ENCODE assay signal across 8 cellular contexts in the genomic region with DNA sequence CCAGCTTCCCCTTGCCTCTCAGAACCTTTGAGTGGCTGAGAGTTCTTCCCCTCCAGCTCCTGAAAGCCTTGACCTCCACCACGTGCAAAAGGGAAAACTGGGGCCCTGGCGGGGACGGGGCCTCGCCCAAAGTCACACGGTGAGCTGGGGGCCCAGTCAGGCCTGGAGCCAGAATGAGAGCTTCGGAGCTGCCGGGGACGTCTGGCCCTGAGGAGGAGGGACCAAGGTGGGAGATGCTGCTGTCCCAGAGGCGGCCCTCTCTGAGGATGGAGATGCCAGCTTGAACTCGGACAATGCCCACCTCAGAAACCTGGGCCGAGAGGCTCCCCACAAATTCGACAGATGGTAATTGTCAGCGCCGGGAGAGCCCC. TPM values are rescaled to one million over a fixed set of nuclear protein-coding genes. Genes with fewer than 3 reads are reported as not detected.
DNase-seq lines count a peak whose midpoint lies in the region; FAIRE-seq and TF ChIP-seq lines count a peak whose summit lies in the region.

No MANE protein-coding gene starts in this region.

- H4K91ac ChIP-seq in H1 (replicated peaks; ENCODE audit: insufficient read length, low read length): no peak overlapping the region

- H4K20me1 ChIP-seq in BLaER1 treated with 17β-estradiol and CSF1 and Interleukin-3, amounts not matched to agents 10 nM and 100 nM: no peaks in the 10 kb centered on the region
- no peaks in the 10 kb centered on the region for H4K20me1 ChIP-seq in MM.1S (ENCODE audit: insufficient read depth, low read length)
- H4K20me1 ChIP-seq in H1 (replicated peaks in 1 of 2; ENCODE audit: control insufficient read depth in 1 of 2, insufficient read depth in 2 of 2, low read length in 2 of 2): no peaks in the 10 kb centered on the region
- no peaks in the 10 kb centered on the region for H4K20me1 ChIP-seq in neural progenitor cell (ENCODE audit: low read depth)

- no peaks in the 10 kb centered on the region for H3K36me3 ChIP-seq in BLaER1 treated with 17β-estradiol and CSF1 and Interleukin-3, amounts not matched to agents 10 nM and 100 nM
- H3K36me3 ChIP-seq in MM.1S (replicated peaks; ENCODE audit: insufficient read depth, low read length): no peaks in the 10 kb centered on the region
- H3K36me3 ChIP-seq in H1 (ENCODE audit: control insufficient read depth in 2 of 4, insufficient read depth in 4 of 4, low read length in 3 of 4): no peaks in the 10 kb centered on the region
- H3K36me3 ChIP-seq in neural progenitor cell: no peaks in the 10 kb centered on the region

- no peak overlapping the region for H3K18ac ChIP-seq in H1 (ENCODE audit: extremely low read depth, low read length)

- H2AFZ ChIP-seq in MM.1S (ENCODE audit: low read length) (peak overlapping the region; percentile 100), H1 (ENCODE audit: low read length) (0 out of 2 replicates have a peak overlapping the region, but pooled peaks have one; percentile 90), neural progenitor cell (replicated peaks) (no peak overlapping the region)

- no peak overlapping the region for H3K14ac ChIP-seq in H1 (ENCODE audit: insufficient read length)

- no peak overlapping the region for H4K8ac ChIP-seq in H1 (ENCODE audit: extremely low read depth, insufficient read depth, low read length)

- H3K79me1 ChIP-seq in H1 (ENCODE audit: low read depth, low read length): no peaks in the 10 kb centered on the region

- H3K36me3 Mint-ChIP-seq in neural progenitor cell: no peaks in the 10 kb centered on the region

- peak overlapping the region; percentile 88 for H3K4me3 Mint-ChIP-seq in neural progenitor cell

- peaks cover 8% of the 10 kb centered on the region for H3K27me3 Mint-ChIP-seq in neural progenitor cell (ENCODE audit: insufficient read depth, low read depth)

- H4K5ac ChIP-seq in H1 (ENCODE audit: insufficient read length, low read depth, low read length): no peak overlapping the region

- peaks cover 7% of the 10 kb centered on the region; the same call in 1 of the 2 replicates for H3K23me2 ChIP-seq in H1 (ENCODE audit: low read depth, low read length)

- no peaks in the 10 kb centered on the region for H3K9me3 ChIP-seq in BLaER1 treated with 17β-estradiol and CSF1 and Interleukin-3, amounts not matched to agents 10 nM and 100 nM (replicated peaks in 1 of 11)
- H3K9me3 ChIP-seq in MM.1S (replicated peaks; ENCODE audit: insufficient read depth, low read length): no peaks in the 10 kb centered on the region
- no peaks in the 10 kb centered on the region for H3K9me3 ChIP-seq in H1 (ENCODE audit: insufficient read depth in 2 of 2, low read depth in 1 of 2, low read length in 1 of 2)
- H3K9me3 ChIP-seq in neural progenitor cell (ENCODE audit: low read depth): no peaks in the 10 kb centered on the region

- H3K56ac ChIP-seq in H1 (replicated peaks; ENCODE audit: insufficient read length, low read depth, low read length): no peak overlapping the region

- H2BK15ac ChIP-seq in H1 (ENCODE audit: low read length): no peak overlapping the region

- FAIRE-seq in H1 (lab: Jason Lieb, UNC): no peak

- no peaks in the 10 kb centered on the region for H3K79me2 ChIP-seq in MM.1S (ENCODE audit: low read length)
- H3K79me2 ChIP-seq in H1 (ENCODE audit: control insufficient read depth in 1 of 2, insufficient read depth in 2 of 2, low read length in 2 of 2): no peaks in the 10 kb centered on the region
- no peaks in the 10 kb centered on the region for H3K79me2 ChIP-seq in neural progenitor cell (ENCODE audit: low read depth)

- H3K9me3 Mint-ChIP-seq in neural progenitor cell: no peaks in the 10 kb centered on the region

- no peak overlapping the region for H3K27ac Mint-ChIP-seq in neural progenitor cell

- H3K9me2 ChIP-seq in MM.1S (replicated peaks; ENCODE audit: insufficient read depth, low read length): no peaks in the 10 kb centered on the region

- H2BK5ac ChIP-seq in H1 (ENCODE audit: low read depth, low read length): no peak overlapping the region

- POLR2A ChIA-PET in H1 (lab: Charles Lee; ENCODE audit: partially characterized antibody): interaction anchor here (0.7 to 1.4 kb wide), 2 partner anchors 10 to 18 kb away, joined by 3 to 4 read pairs; no protein-coding TSS in a partner anchor

- H2BK20ac ChIP-seq in H1 (ENCODE audit: low read length): no peak overlapping the region

- no peak overlapping the region for H2BK12ac ChIP-seq in H1 (ENCODE audit: low read depth, low read length)

- no peaks in the 10 kb centered on the region for H3F3A ChIP-seq in MM.1S (ENCODE audit: insufficient read depth, low read length)
- H3F3A ChIP-seq in neural progenitor cell (ENCODE audit: low read depth): peaks cover 22% of the 10 kb centered on the region

- TF ChIP-seq RAD21 in H1 (IDR thresholded peaks at IDR 0.05 in 1 of 2, conservative IDR thresholded peaks at IDR 0.05 in 1 of 2; ENCODE audit: low read depth in 2 of 2, low read length in 2 of 2): no peak

- H3K9ac ChIP-seq in BLaER1 treated with 17β-estradiol and CSF1 and Interleukin-3, amounts not matched to agents 10 nM and 100 nM: peak overlapping the region; percentile 85 to 96 (median 91)
- no peak overlapping the region; the same call in 1 of the 2 replicates for H3K9ac ChIP-seq in MM.1S (ENCODE audit: low read length)
- H3K9ac ChIP-seq in H1 (replicated peaks in 1 of 4; ENCODE audit: extremely low read depth in 1 of 4, low read depth in 3 of 4, low read length in 3 of 4): peak overlapping the region in 1 of 4 experiments; percentile 34; a peak in 2 of 7 replicates
- H3K9ac ChIP-seq in neural progenitor cell: no peak overlapping the region

- 54% methylated on average over 14 of the region's 14 CpGs; no CpG with 5 or more reads in 1 of the 2 experiments for WGBS in H1 (ENCODE audit: extremely low coverage in 1 of 2, insufficient coverage in 1 of 2, insufficient read length in 1 of 2, insufficient replicate concordance in 2 of 2, low coverage in 1 of 2, low lambda C conversion rate in 2 of 2, missing lambda C conversion rate in 1 of 2), 2 experiments

- H2AK5ac ChIP-seq in H1 (ENCODE audit: low read depth, low read length): no peak overlapping the region

- H3K27ac ChIP-seq in BLaER1 treated with 17β-estradiol and CSF1 and Interleukin-3, amounts not matched to agents 10 nM and 100 nM: peak overlapping the region in 8 of 11 experiments; percentile 88 to 99 (median 93); a peak in 17 of 22 replicates
- H3K27ac ChIP-seq in MM.1S (ENCODE audit: low read length) (no peak overlapping the region), H1 (ENCODE audit: low read depth, low read length) (no peak overlapping the region), neural progenitor cell (no peak overlapping the region)

- H3K4ac ChIP-seq in H1 (replicated peaks; ENCODE audit: insufficient read length, low read depth, low read length): no peak overlapping the region

- no peak overlapping the region for H3K23ac ChIP-seq in H1 (ENCODE audit: insufficient read length)

- peaks cover 14% of the 10 kb centered on the region for H3K4me1 Mint-ChIP-seq in neural progenitor cell

- peak overlapping the region; percentile 77 to 97 (median 89) for H3K4me3 ChIP-seq in BLaER1 treated with 17β-estradiol and CSF1 and Interleukin-3, amounts not matched to agents 10 nM and 100 nM
- peak overlapping the region; percentile 99 for H3K4me3 ChIP-seq in MM.1S (ENCODE audit: low read length)
- H3K4me3 ChIP-seq in H1 (ENCODE audit: extremely low read depth in 1 of 4, insufficient read depth in 2 of 4, low read depth in 3 of 4, low read length in 4 of 4): peak overlapping the region; percentile 69 to 97 (median 88)
- H3K4me3 ChIP-seq in neural progenitor cell: peak overlapping the region; percentile 85

- CTCF ChIA-PET in H1 (lab: Charles Lee; ENCODE audit: partially characterized antibody): interaction anchor here (0.6 to 15.0 kb wide), 6 partner anchors 14 to 1506 kb away, joined by 3 to 115 read pairs (median 4); no protein-coding TSS in a partner anchor

- DNase-seq in MM.1S (no peak), H1 (ENCODE audit: low read depth in 1 of 2, low spot score in 2 of 2) (no peak), neural progenitor cell (ENCODE audit: low spot score) (no peak), germinal center (ENCODE audit: low spot score) (no peak), NCI-H1417 (lab: John Stamatoyannopoulos, UW) (no peak)
- DNase-seq in stimulated activated CD4-positive, alpha-beta T cell treated with anti-CD3 and anti-CD28 coated beads, Interleukin-4, amount 100 ng/mL, for 4 hours: no peak
- DNase-seq in stimulated activated CD4-positive, alpha-beta T cell treated with anti-CD3 and anti-CD28 coated beads, Interleukin-2, amount 100 ng/mL, for 48 hours: no peak

- H2BK120ac ChIP-seq in H1 (replicated peaks; ENCODE audit: low read depth, low read length): no peak overlapping the region

- TF ChIP-seq CTCF in MM.1S (IDR thresholded peaks at IDR 0.05; ENCODE audit: low read length) (no peak), H1 (IDR thresholded peaks at IDR 0.05; ENCODE audit: control extremely low read depth in 1 of 3, insufficient read depth in 1 of 3, low read depth in 1 of 3, low read length in 3 of 3) (no peak), neural progenitor cell (IDR thresholded peaks at IDR 0.05) (no peak)

- TF ChIP-seq EP300 in H1 (IDR thresholded peaks at IDR 0.05; ENCODE audit: borderline replicate concordance in 1 of 2, low read depth in 2 of 2, low read length in 2 of 2): no peak

- peaks cover 24 to 51% (median 41%) of the 10 kb centered on the region in 10 experiments for H3K4me1 ChIP-seq in BLaER1 treated with 17β-estradiol and CSF1 and Interleukin-3, amounts not matched to agents 10 nM and 100 nM
- 0 out of 2 replicates have a peak, but pooled peaks cover 6% of the 10 kb centered on the region for H3K4me1 ChIP-seq in MM.1S (ENCODE audit: low read length)
- peaks cover 0 to 6% (median 0%) of the 10 kb centered on the region in 4 experiments; a peak in 1 of 7 replicates for H3K4me1 ChIP-seq in H1 (replicated peaks in 1 of 4; ENCODE audit: control insufficient read depth in 3 of 4, insufficient read depth in 4 of 4, low read length in 3 of 4)
- no peaks in the 10 kb centered on the region for H3K4me1 ChIP-seq in neural progenitor cell

- no peak for TF ChIP-seq POLR2A in H1 (IDR thresholded peaks at IDR 0.05; ENCODE audit: control extremely low read depth in 1 of 2, low read depth in 2 of 2, low read length in 2 of 2)

- H3K27me3 ChIP-seq in BLaER1 treated with 17β-estradiol and CSF1 and Interleukin-3, amounts not matched to agents 10 nM and 100 nM: no peaks in the 10 kb centered on the region; a peak in 1 of 22 replicates
- H3K27me3 ChIP-seq in MM.1S (replicated peaks; ENCODE audit: insufficient read depth, low read length): peaks cover 51% of the 10 kb centered on the region
- peaks cover 0 to 14% (median 9%) of the 10 kb centered on the region in 4 experiments; a peak in 6 of 7 replicates for H3K27me3 ChIP-seq in H1 (replicated peaks in 1 of 4; ENCODE audit: control insufficient read depth in 3 of 4, extremely low read depth in 1 of 4, insufficient read depth in 3 of 4, low read length in 3 of 4)
- H3K27me3 ChIP-seq in neural progenitor cell: peaks cover 30% of the 10 kb centered on the region

- H3K4me2 ChIP-seq in BLaER1 treated with 17β-estradiol and CSF1 and Interleukin-3, amounts not matched to agents 10 nM and 100 nM: peak overlapping the region; percentile 85 to 99 (median 93)
- H3K4me2 ChIP-seq in MM.1S (ENCODE audit: low read depth, low read length): peak overlapping the region; percentile 97; the same call in 1 of the 2 replicates
- H3K4me2 ChIP-seq in H1 (ENCODE audit: insufficient read depth in 1 of 2, low read depth in 2 of 2, low read length in 2 of 2): peak overlapping the region; percentile 69 to 90
- peak overlapping the region; percentile 76 for H3K4me2 ChIP-seq in neural progenitor cell

RNA-seq across cellular contexts. Expression of a gene that starts 0.7 kb away (rescaled TPM):
- total RNA-seq in H1 (2021; fragmentation: NEBNext Ultra II Directional; extraction: Animal tissue kit (Norgen Biotek cat#: 25700)): 0.48 and 0.52 TPM in 2 replicates
- 0.35 and 0.39 TPM in 2 replicates for polyA plus RNA-seq in H1 (2011; rRNA removed)
- 0.43 TPM for polyA plus RNA-seq in H1 (2011; cell fraction: cytosol; rRNA removed)
- 1.0 TPM for polyA plus RNA-seq in H1 (2011; cell fraction: nucleus; rRNA removed)
- 0.22 to 1.1 TPM (median 0.68 TPM) in 4 replicates for polyA plus RNA-seq in H1 (2012, experiment 1 of 2)
- polyA plus RNA-seq in H1 (2012, experiment 2 of 2): 1.4 TPM
- polyA plus RNA-seq in H1 (2013, experiment 1 of 2): 0.26 TPM
- polyA plus RNA-seq in H1 (2013, experiment 2 of 2): 0.22 TPM
- 0.63 and 1.3 TPM in 2 replicates for polyA minus RNA-seq in H1 (2011; rRNA and poly(A)+ RNA removed)
- not detected for polyA minus RNA-seq in H1 (2011; cell fraction: cytosol; rRNA and poly(A)+ RNA removed)
- 1.9 TPM for polyA minus RNA-seq in H1 (2011; cell fraction: nucleus; rRNA and poly(A)+ RNA removed)
- 0.43 and 0.71 TPM in 2 replicates for total RNA-seq in neural progenitor cell (ENCODE audit: low replicate concordance)

RNA-seq across cellular contexts. Expression of a gene that starts 1.3 kb away (rescaled TPM):
- 0.29 and 0.63 TPM in 2 replicates for total RNA-seq in H1 (2021; fragmentation: NEBNext Ultra II Directional; extraction: Animal tissue kit (Norgen Biotek cat#: 25700))
- polyA plus RNA-seq in H1 (2011; rRNA removed): 1.3 and 1.4 TPM in 2 replicates
- polyA plus RNA-seq in H1 (2011; cell fraction: cytosol; rRNA removed): 1.2 TPM
- 2.3 TPM for polyA plus RNA-seq in H1 (2011; cell fraction: nucleus; rRNA removed)
- polyA plus RNA-seq in H1 (2012, experiment 1 of 2): 0.72 to 1.4 TPM (median 1.2 TPM) in 4 replicates
- polyA plus RNA-seq in H1 (2012, experiment 2 of 2): 0.72 TPM
- 0.83 TPM for polyA plus RNA-seq in H1 (2013, experiment 1 of 2)
- polyA plus RNA-seq in H1 (2013, experiment 2 of 2): 1.1 TPM
- 1.2 and 1.5 TPM in 2 replicates for polyA minus RNA-seq in H1 (2011; rRNA and poly(A)+ RNA removed)
- polyA minus RNA-seq in H1 (2011; cell fraction: cytosol; rRNA and poly(A)+ RNA removed): 0.81 TPM
- 0.40 TPM for polyA minus RNA-seq in H1 (2011; cell fraction: nucleus; rRNA and poly(A)+ RNA removed)
- total RNA-seq in neural progenitor cell (ENCODE audit: low replicate concordance): 1.9 and 2.4 TPM in 2 replicates

Comparison
In these comparisons a context has a peak if more than half of its experiments do, and no peak if none do; other contexts are left out.
1. H3K27ac ChIP-seq: peak in BLaER1 treated with 17β-estradiol and CSF1 and Interleukin-3, amounts not matched to agents 10 nM and 100 nM (8 of 11); none in MM.1S (single experiment), H1 (single experiment) and neural progenitor cell (single experiment).
2. H3K9ac ChIP-seq: peak in BLaER1 treated with 17β-estradiol and CSF1 and Interleukin-3, amounts not matched to agents 10 nM and 100 nM (11 of 11); none in MM.1S (single experiment) and neural progenitor cell (single experiment).
3. Peak in every context shown above with its lines, with median percentiles within 50 percentile points of each other: H3K4me2 ChIP-seq and H3K4me3 ChIP-seq.